Comparison of ENCODE assay signal across 29 cellular contexts in genomic region chr1:65965597-65965996, GRCh38.
"Had no signal": no experiment of that assay in that cellular context is flagged by ENCODE, and none has a peak within 500 bp of the region (broad histone marks: within the 10 kb centered on the region; RNA-seq: fewer than 3 reads in every experiment).

No MANE protein-coding gene starts in this region.

- H3K27me3 ChIP-seq: adrenal gland, ascending aorta, brain microvascular endothelial cell, spleen, upper lobe of left lung, vagina had no signal

- H3K27ac Mint-ChIP-seq: activated CD4-positive, alpha-beta T cell treated with anti-CD3 and anti-CD28 coated beads for 36 hours; activated CD8-positive, alpha-beta memory T cell treated with anti-CD3 and anti-CD28 coated beads, Interleukin-2, amount 10 ng/mL, durations not matched to agents 7 days and 5 days; activated CD8-positive, alpha-beta T cell treated with anti-CD3 and anti-CD28 coated beads, Interleukin-2, amount 10 ng/mL, durations not matched to agents 7 days and 5 days; activated naive CD4-positive, alpha-beta T cell treated with anti-CD3 and anti-CD28 coated beads for 36 hours; activated naive CD8-positive, alpha-beta T cell treated with anti-CD3 and anti-CD28 coated beads for 36 hours; memory B cell; naive thymus-derived CD4-positive, alpha-beta T cell; T-helper 2 cell treated with Interferon-gamma antibody and Interleukin-4, amounts not matched to agents 5 μg/mL and 100 μg/mL, for 36 hours had no signal

- H3K4me1 Mint-ChIP-seq: activated CD4-positive, alpha-beta T cell treated with anti-CD3 and anti-CD28 coated beads for 36 hours; activated CD8-positive, alpha-beta memory T cell treated with anti-CD3 and anti-CD28 coated beads, Interleukin-2, amount 10 ng/mL, durations not matched to agents 7 days and 5 days; activated naive CD8-positive, alpha-beta T cell treated with anti-CD3 and anti-CD28 coated beads for 36 hours; memory B cell had no signal

- H3K36me3 Mint-ChIP-seq: activated CD8-positive, alpha-beta memory T cell treated with anti-CD3 and anti-CD28 coated beads, Interleukin-2, amount 10 ng/mL, durations not matched to agents 7 days and 5 days; activated naive CD8-positive, alpha-beta T cell treated with anti-CD3 and anti-CD28 coated beads for 36 hours; memory B cell; naive thymus-derived CD4-positive, alpha-beta T cell had no signal

- FAIRE-seq: colon, frontal cortex had no signal

- H3K4me1 ChIP-seq: adrenal gland, ascending aorta, parathyroid adenoma, spleen, upper lobe of left lung, vagina had no signal

- H3K27ac ChIP-seq: adrenal gland, ascending aorta, brain microvascular endothelial cell, parathyroid adenoma, spleen, upper lobe of left lung, vagina had no signal

- H3K4me3 Mint-ChIP-seq: activated CD4-positive, alpha-beta T cell treated with anti-CD3 and anti-CD28 coated beads for 36 hours; activated CD8-positive, alpha-beta memory T cell treated with anti-CD3 and anti-CD28 coated beads, Interleukin-2, amount 10 ng/mL, durations not matched to agents 7 days and 5 days; activated CD8-positive, alpha-beta T cell treated with anti-CD3 and anti-CD28 coated beads, Interleukin-2, amount 10 ng/mL, durations not matched to agents 7 days and 5 days; activated naive CD4-positive, alpha-beta T cell treated with anti-CD3 and anti-CD28 coated beads for 36 hours; activated naive CD8-positive, alpha-beta T cell treated with anti-CD3 and anti-CD28 coated beads for 36 hours; memory B cell; naive thymus-derived CD4-positive, alpha-beta T cell; T-helper 2 cell treated with Interferon-gamma antibody and Interleukin-4, amounts not matched to agents 5 μg/mL and 100 μg/mL, for 36 hours had no signal

- DNase-seq: activated CD4-positive, alpha-beta T cell treated with anti-CD3 and anti-CD28 coated beads for 36 hours; activated CD4-positive, CD25-positive, alpha-beta regulatory T cell; activated CD8-positive, alpha-beta memory T cell treated with anti-CD3 and anti-CD28 coated beads, Interleukin-2, amount 10 ng/mL, durations not matched to agents 7 days and 5 days; activated CD8-positive, alpha-beta T cell treated with anti-CD3 and anti-CD28 coated beads, Interleukin-2, amount 10 ng/mL, durations not matched to agents 7 days and 5 days; activated naive CD4-positive, alpha-beta T cell treated with anti-CD3 and anti-CD28 coated beads for 36 hours; activated naive CD8-positive, alpha-beta T cell treated with anti-CD3 and anti-CD28 coated beads for 36 hours; activated T-cell treated with anti-CD3 and anti-CD28 coated beads, Interleukin-2, amount 50 U/mL, for 48 hours; adrenal gland; brain microvascular endothelial cell; central memory CD4-positive, alpha-beta T cell; dermis blood vessel endothelial cell; effector memory CD4-positive, alpha-beta T cell; islet precursor cell; left cardiac atrium; left ventricle myocardium superior; naive thymus-derived CD4-positive, alpha-beta T cell; occipital lobe; right cardiac atrium; spleen; stimulated activated naive CD4-positive, alpha-beta T cell treated with Interleukin-2 at 50 U/mL for 16 hours; T-helper 1 cell; upper lobe of left lung had no signal

- H3K9me3 ChIP-seq: adrenal gland, ascending aorta, vagina had no signal

- ATAC-seq: activated CD4-positive, alpha-beta T cell treated with anti-CD3 and anti-CD28 coated beads for 36 hours; activated CD8-positive, alpha-beta memory T cell treated with anti-CD3 and anti-CD28 coated beads, Interleukin-2, amount 10 ng/mL, durations not matched to agents 7 days and 5 days; activated CD8-positive, alpha-beta T cell treated with anti-CD3 and anti-CD28 coated beads, Interleukin-2, amount 10 ng/mL, durations not matched to agents 7 days and 5 days; left cardiac atrium; left ventricle myocardium superior; naive thymus-derived CD4-positive, alpha-beta T cell; right cardiac atrium had no signal

- H3K9me3 Mint-ChIP-seq: activated naive CD4-positive, alpha-beta T cell treated with anti-CD3 and anti-CD28 coated beads for 36 hours; activated naive CD8-positive, alpha-beta T cell treated with anti-CD3 and anti-CD28 coated beads for 36 hours; memory B cell; T-helper 2 cell treated with Interferon-gamma antibody and Interleukin-4, amounts not matched to agents 5 μg/mL and 100 μg/mL, for 36 hours had no signal

- H3K4me3 ChIP-seq: adrenal gland, ascending aorta, spleen, upper lobe of left lung, vagina had no signal
